43 cellular contexts compared by ENCODE assay signal in the genomic region with DNA sequence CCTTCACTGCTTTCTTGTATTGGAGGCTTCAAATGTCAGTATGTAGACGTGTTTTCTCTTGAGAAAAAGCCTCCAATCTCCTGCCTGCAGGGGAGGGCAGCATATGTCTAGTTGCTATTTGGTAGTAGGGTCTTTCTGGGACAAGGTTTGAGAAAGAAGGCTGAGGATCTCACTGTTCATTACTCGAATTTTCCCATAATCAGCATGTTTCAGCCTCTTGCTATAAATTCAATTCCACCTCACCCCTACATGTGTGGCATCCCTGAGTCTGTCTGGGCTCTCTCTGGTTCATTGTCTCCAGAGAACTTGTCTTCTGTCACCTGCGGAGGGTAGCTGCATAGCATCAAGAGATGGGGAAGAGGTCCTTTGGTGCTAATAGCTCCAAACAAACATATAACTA. TPM values are rescaled to one million over a fixed set of nuclear protein-coding genes. Genes with fewer than 3 reads are reported as not detected.
"Had no signal": no experiment of that assay in that cellular context is flagged by ENCODE, and none has a peak within 500 bp of the region (broad histone marks: within the 10 kb centered on the region; RNA-seq: fewer than 3 reads in every experiment).

No MANE protein-coding gene starts in this region.

- H3K4me3 Mint-ChIP-seq: activated naive CD4-positive, alpha-beta T cell treated with anti-CD3 and anti-CD28 coated beads for 36 hours; activated naive CD4-positive, alpha-beta T cell treated with anti-CD3 and anti-CD28 coated beads, Interleukin-2, amount 10 ng/mL, durations not matched to agents 7 days and 5 days; activated naive CD4-positive, alpha-beta T cell treated with anti-CD3 and anti-CD28 coated beads, Interleukin-2, amount 50 U/mL, for 24 hours; activated naive CD8-positive, alpha-beta T cell; activated naive CD8-positive, alpha-beta T cell treated with anti-CD3 and anti-CD28 coated beads for 36 hours; activated naive CD8-positive, alpha-beta T cell treated with anti-CD3 and anti-CD28 coated beads, Interleukin-2, amount 10 ng/mL, durations not matched to agents 7 days and 5 days; activated naive CD8-positive, alpha-beta T cell treated with anti-CD3 and anti-CD28 coated beads, Interleukin-2, amount 50 U/mL, for 24 hours; activated T-cell treated with anti-CD3 and anti-CD28 coated beads, Interleukin-2, amount 50 U/mL, for 4 hours; activated T-cell treated with anti-CD3 and anti-CD28 coated beads, Interleukin-2, amount 50 U/mL, for 72 hours; activated T-helper 1 cell treated with anti-CD3 and anti-CD28 coated beads, Interleukin-12 subunit alpha, Interleukin-12 subunit beta, Interleukin-2, Interleukin-4 antibody, amounts not matched to agents 30 ng/mL and 10 ng/mL and 1 ng/mL, durations not matched to agents 14 hours and 24 hours and 36 hours; activated T-helper 17 cell treated with anti-CD3 and anti-CD28 coated beads, Interleukin-2, amount 50 U/mL, for 72 hours; brain; central memory CD8-positive, alpha-beta T cell had no signal

- ATAC-seq: activated naive CD4-positive, alpha-beta T cell treated with anti-CD3 and anti-CD28 coated beads, Interleukin-2, amount 50 U/mL, for 72 hours; activated naive CD8-positive, alpha-beta T cell treated with anti-CD3 and anti-CD28 coated beads, Interleukin-2, amount 50 U/mL, for 24 hours; activated T-cell treated with anti-CD3 and anti-CD28 coated beads, Interleukin-2, amount 50 U/mL, for 4 hours; activated T-cell treated with anti-CD3 and anti-CD28 coated beads, Interleukin-2, amount 50 U/mL, for 72 hours; activated T-helper 17 cell treated with anti-CD3 and anti-CD28 coated beads, Interleukin-2, amount 50 U/mL, for 72 hours; body of pancreas had no signal

- H3K9me3 ChIP-seq: adrenal gland, body of pancreas had no signal

- H3K36me3 Mint-ChIP-seq: activated naive CD4-positive, alpha-beta T cell treated with anti-CD3 and anti-CD28 coated beads, Interleukin-2, amount 50 U/mL, for 24 hours; activated naive CD8-positive, alpha-beta T cell treated with anti-CD3 and anti-CD28 coated beads for 36 hours; activated naive CD8-positive, alpha-beta T cell treated with anti-CD3 and anti-CD28 coated beads, Interleukin-2, amount 10 ng/mL, durations not matched to agents 7 days and 5 days; brain had no signal

- H3K27ac Mint-ChIP-seq: activated naive CD4-positive, alpha-beta T cell treated with anti-CD3 and anti-CD28 coated beads for 36 hours; activated naive CD4-positive, alpha-beta T cell treated with anti-CD3 and anti-CD28 coated beads, Interleukin-2, amount 50 U/mL, for 24 hours; activated naive CD4-positive, alpha-beta T cell treated with anti-CD3 and anti-CD28 coated beads, Interleukin-2, amount 50 U/mL, for 72 hours; activated naive CD8-positive, alpha-beta T cell; activated naive CD8-positive, alpha-beta T cell treated with anti-CD3 and anti-CD28 coated beads for 36 hours; activated naive CD8-positive, alpha-beta T cell treated with anti-CD3 and anti-CD28 coated beads, Interleukin-2, amount 10 ng/mL, durations not matched to agents 7 days and 5 days; activated naive CD8-positive, alpha-beta T cell treated with anti-CD3 and anti-CD28 coated beads, Interleukin-2, amount 50 U/mL, for 24 hours; activated T-cell treated with anti-CD3 and anti-CD28 coated beads, Interleukin-2, amount 50 U/mL, for 72 hours; activated T-helper 1 cell treated with anti-CD3 and anti-CD28 coated beads, Interleukin-12 subunit alpha, Interleukin-12 subunit beta, Interleukin-2, Interleukin-4 antibody, amounts not matched to agents 30 ng/mL and 10 ng/mL and 1 ng/mL, durations not matched to agents 14 hours and 24 hours and 36 hours; activated T-helper 17 cell treated with anti-CD3 and anti-CD28 coated beads, Interleukin-2, amount 50 U/mL, for 72 hours; activated T-helper 2 cell treated with anti-CD3 and anti-CD28 coated beads, Interferon-gamma antibody, Interleukin-2, Interleukin-4, amounts not matched to agents 10 μg/mL and 5 μg/mL and 100 μg/mL, durations not matched to agents 14 hours and 24 hours and 36 hours; brain had no signal

- H3K4me3 ChIP-seq: adrenal gland, ascending aorta, body of pancreas, breast epithelium, cardiac muscle cell had no signal

- H3K4me1 ChIP-seq: adrenal gland, ascending aorta, body of pancreas, breast epithelium had no signal

- FAIRE-seq: astrocyte, bronchial epithelial cell, colon had no signal

- H3K27ac ChIP-seq: adrenal gland, ascending aorta, body of pancreas, brain microvascular endothelial cell, breast epithelium, cardiac muscle cell had no signal

- H3K27me3 Mint-ChIP-seq: activated naive CD4-positive, alpha-beta T cell treated with anti-CD3 and anti-CD28 coated beads, Interleukin-2, amount 50 U/mL, for 24 hours; activated naive CD8-positive, alpha-beta T cell; activated naive CD8-positive, alpha-beta T cell treated with anti-CD3 and anti-CD28 coated beads for 36 hours; activated naive CD8-positive, alpha-beta T cell treated with anti-CD3 and anti-CD28 coated beads, Interleukin-2, amount 10 ng/mL, durations not matched to agents 7 days and 5 days; activated naive CD8-positive, alpha-beta T cell treated with anti-CD3 and anti-CD28 coated beads, Interleukin-2, amount 50 U/mL, for 24 hours; activated T-helper 17 cell treated with anti-CD3 and anti-CD28 coated beads, Interleukin-2, amount 50 U/mL, for 72 hours; brain; central memory CD8-positive, alpha-beta T cell had no signal

- H3K36me3 ChIP-seq: adrenal gland, ascending aorta, brain microvascular endothelial cell, cardiac muscle cell had no signal

- H3K9me3 Mint-ChIP-seq: activated naive CD4-positive, alpha-beta T cell treated with anti-CD3 and anti-CD28 coated beads, Interleukin-2, amount 50 U/mL, for 24 hours had no signal

- H3K27me3 ChIP-seq: adrenal gland, ascending aorta, body of pancreas, brain microvascular endothelial cell, breast epithelium, cardiac muscle cell had no signal

- H3K4me1 Mint-ChIP-seq: activated naive CD4-positive, alpha-beta T cell treated with anti-CD3 and anti-CD28 coated beads, Interleukin-2, amount 10 ng/mL, durations not matched to agents 7 days and 5 days; activated naive CD4-positive, alpha-beta T cell treated with anti-CD3 and anti-CD28 coated beads, Interleukin-2, amount 50 U/mL, for 24 hours; activated naive CD8-positive, alpha-beta T cell treated with anti-CD3 and anti-CD28 coated beads for 36 hours; activated naive CD8-positive, alpha-beta T cell treated with anti-CD3 and anti-CD28 coated beads, Interleukin-2, amount 50 U/mL, for 24 hours; activated T-helper 17 cell treated with anti-CD3 and anti-CD28 coated beads, Interleukin-2, amount 50 U/mL, for 72 hours; brain; central memory CD8-positive, alpha-beta T cell had no signal

- DNase-seq: activated effector memory CD4-positive, alpha-beta T cell treated with anti-CD3 and anti-CD28 coated beads, Interleukin-2, amount 50 U/mL, for 16 hours; activated effector memory CD4-positive, alpha-beta T cell treated with Interleukin-2 at 50 U/mL for 16 hours; activated gamma-delta T cell; activated gamma-delta T cell treated with Interleukin-2 at 50 U/mL for 16 hours; activated naive CD4-positive, alpha-beta T cell; activated naive CD4-positive, alpha-beta T cell treated with anti-CD3 and anti-CD28 coated beads for 36 hours; activated naive CD4-positive, alpha-beta T cell treated with anti-CD3 and anti-CD28 coated beads, Interleukin-2, amount 10 ng/mL, durations not matched to agents 7 days and 5 days; activated naive CD4-positive, alpha-beta T cell treated with anti-CD3 and anti-CD28 coated beads, Interleukin-2, amount 50 U/mL, for 16 hours; activated naive CD4-positive, alpha-beta T cell treated with Interleukin-2 at 50 U/mL for 16 hours; activated naive CD8-positive, alpha-beta T cell treated with anti-CD3 and anti-CD28 coated beads for 36 hours; activated naive CD8-positive, alpha-beta T cell treated with anti-CD3 and anti-CD28 coated beads, Interleukin-2, amount 10 ng/mL, durations not matched to agents 7 days and 5 days; activated naive CD8-positive, alpha-beta T cell treated with anti-CD3 and anti-CD28 coated beads, Interleukin-2, amount 50 U/mL, for 24 hours; activated T-cell treated with anti-CD3 and anti-CD28 coated beads, Interleukin-2, amount 50 U/mL, for 4 hours; activated T-cell treated with anti-CD3 and anti-CD28 coated beads, Interleukin-2, amount 50 U/mL, for 48 hours; activated T-cell treated with anti-CD3 and anti-CD28 coated beads, Interleukin-2, amount 50 U/mL, for 72 hours; adrenal gland; amniotic stem cell; amygdala; anterior cingulate cortex; aorta; body of pancreas; brain microvascular endothelial cell; caudate nucleus; central memory CD4-positive, alpha-beta T cell; cerebellar nuclear complex had no signal

RNA-seq across cellular contexts. Expression of a gene that starts 19.5 kb away (rescaled TPM):
- total RNA-seq: activated naive CD4-positive, alpha-beta T cell treated with anti-CD3 and anti-CD28 coated beads for 36 hours; activated naive CD8-positive, alpha-beta T cell treated with anti-CD3 and anti-CD28 coated beads for 36 hours; activated naive CD8-positive, alpha-beta T cell treated with anti-CD3 and anti-CD28 coated beads, Interleukin-2, amount 10 ng/mL, durations not matched to agents 7 days and 5 days; activated T-cell treated with anti-CD3 and anti-CD28 coated beads, Interleukin-2, amount 50 U/mL, for 4 hours; activated T-cell treated with anti-CD3 and anti-CD28 coated beads, Interleukin-2, amount 50 U/mL, for 72 hours; activated T-helper 1 cell treated with anti-CD3 and anti-CD28 coated beads, Interleukin-12 subunit alpha, Interleukin-12 subunit beta, Interleukin-2, Interleukin-4 antibody, amounts not matched to agents 30 ng/mL and 10 ng/mL and 1 ng/mL, durations not matched to agents 14 hours and 24 hours and 36 hours; activated T-helper 17 cell treated with anti-CD3 and anti-CD28 coated beads, Interleukin-2, amount 50 U/mL, for 72 hours; activated T-helper 2 cell treated with anti-CD3 and anti-CD28 coated beads, Interferon-gamma antibody, Interleukin-2, Interleukin-4, amounts not matched to agents 10 μg/mL and 5 μg/mL and 100 μg/mL, durations not matched to agents 14 hours and 24 hours and 36 hours; adrenal gland; aorta; ascending aorta; astrocyte; body of pancreas; bronchial epithelial cell; cardiac muscle cell; cardiac septum; cerebellum; chondrocyte had no signal
- polyA plus RNA-seq: adipose tissue, adrenal gland, aorta, cardiac muscle cell had no signal
